In the genomic region with DNA sequence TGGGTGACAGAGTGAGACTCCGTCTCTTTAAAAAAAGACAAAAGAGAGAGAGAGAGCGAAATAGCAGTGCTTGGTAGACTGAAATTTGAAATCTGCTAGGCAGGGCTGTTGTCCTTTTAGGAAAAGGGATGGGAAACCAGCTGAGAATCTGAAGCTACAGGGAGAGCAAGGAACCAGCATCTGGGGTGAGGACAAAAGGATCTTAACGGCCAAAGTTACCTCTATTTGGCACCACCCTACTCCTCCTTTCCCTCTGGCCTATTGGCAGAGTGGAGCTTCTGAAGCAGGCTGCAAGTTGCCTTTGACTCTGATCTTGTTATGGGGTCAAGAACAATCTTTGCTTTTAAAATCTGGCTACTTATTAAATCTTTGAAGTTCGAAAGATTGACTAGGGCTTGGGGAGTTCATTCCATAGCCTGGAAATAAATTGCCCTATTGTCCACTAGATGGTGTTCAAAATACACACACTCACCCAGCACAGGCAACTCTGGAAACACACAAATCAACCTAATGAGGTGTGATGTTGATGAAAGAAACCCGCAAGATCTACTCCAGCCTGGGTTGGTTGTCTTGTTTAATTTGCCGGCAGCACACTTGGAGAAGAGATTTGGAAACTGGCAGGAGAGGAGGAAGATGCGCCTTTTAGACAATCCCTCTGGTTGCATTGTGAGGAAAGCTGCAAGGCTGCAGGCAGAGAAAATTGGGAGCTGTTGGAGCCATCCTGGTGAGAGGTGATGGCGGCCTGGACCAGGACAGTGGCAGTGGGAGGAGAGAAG, we compare ENCODE assay signal across 8 cellular contexts. TPM values are rescaled to one million over a fixed set of nuclear protein-coding genes. Genes with fewer than 3 reads are reported as not detected.
DNase-seq lines count a peak whose midpoint lies in the region; ATAC-seq and TF ChIP-seq lines count a peak whose summit lies in the region.

No MANE protein-coding gene starts in this region.

- H3K27me3 ChIP-seq in testis, result no peaks in the 10 kb centered on the region

- TF ChIP-seq POLR2A in testis (IDR thresholded peaks at IDR 0.05), result no peak

- no peak overlapping the region for H3K27ac ChIP-seq in testis

- no peaks in the 10 kb centered on the region for H3K9me3 ChIP-seq in testis

- intact Hi-C loops in testis (cut with DNase I; ENCODE audit: low total_unique reads), result no loop called here

- no peak overlapping the region for H3K4me3 ChIP-seq in testis

- peak; percentile 64 for ATAC-seq in GM21786 (IDR thresholded peaks at IDR 0.05; ENCODE audit: unreplicated experiment)

- WGBS in testis, 2 donors, result 49 to 64% methylated on average over 8 of the region's 8 CpGs

- H3K36me3 ChIP-seq in testis (ENCODE audit: low read depth, missing control alignments), result no peaks in the 10 kb centered on the region

- DNase-seq in DMS 273 (lab: John Stamatoyannopoulos, UW; ENCODE audit: unreplicated experiment), result peak; percentile 79
- peak; percentile 66 for DNase-seq in NCI-H2227 (lab: John Stamatoyannopoulos, UW; ENCODE audit: unreplicated experiment)
- DNase-seq in amniotic epithelial cell (ENCODE audit: low read depth), result peak; percentile 55
- peak; percentile 64 for DNase-seq in inferior parietal cortex (ENCODE audit: extremely low spot score)
- DNase-seq in testis, result no peak
- no peak for DNase-seq in activated naive CD4-positive, alpha-beta T cell (lab: John Stamatoyannopoulos, UW)
- no peak for DNase-seq in stimulated activated CD4-positive, alpha-beta T cell treated with anti-CD3 and anti-CD28 coated beads, Interleukin-4, amount 100 ng/mL, for 4 hours

- TF ChIP-seq CTCF in testis (IDR thresholded peaks at IDR 0.05), result peak; percentile 72 to 85 (median 75)

- no peaks in the 10 kb centered on the region for H3K4me1 ChIP-seq in testis

RNA-seq across cellular contexts. Expression of a gene that starts 16.5 kb away (rescaled TPM):
- 100 to 1,000 TPM; 199 to 224 TPM for total RNA-seq in testis
- 109 TPM for polyA plus RNA-seq in testis (ENCODE audit: insufficient read depth, low read depth, low replicate concordance)

Comparison
In these comparisons a context has a peak if more than half of its experiments do, and no peak if none do; other contexts are left out.
1. DNase-seq: peak in DMS 273 (single experiment), NCI-H2227 (single experiment), amniotic epithelial cell (single experiment) and inferior parietal cortex (single experiment); none in testis (single experiment), activated naive CD4-positive, alpha-beta T cell (0 of 4) and stimulated activated CD4-positive, alpha-beta T cell treated with anti-CD3 and anti-CD28 coated beads, Interleukin-4, amount 100 ng/mL, for 4 hours (0 of 2).